8 cellular contexts compared by ENCODE assay signal in genomic region chr2:54331095-54331835, GRCh38.
DNase-seq lines count a peak whose midpoint lies in the region; ATAC-seq, FAIRE-seq and TF ChIP-seq lines count a peak whose summit lies in the region.

No MANE protein-coding gene starts in this region.

- no peak for FAIRE-seq in RCC 7860 (lab: Jason Lieb, UNC)

- ATAC-seq in GM21528 (IDR thresholded peaks at IDR 0.05; ENCODE audit: low FRiP score, unreplicated experiment) (peak; percentile 27), sciatic nerve (peak; percentile 1)

- DNase-seq in SK-N-DZ (ENCODE audit: low spot score) (peak; percentile 27), fibroblast of pulmonary artery (ENCODE audit: low read depth) (no peak), sciatic nerve (ENCODE audit: low spot score) (no peak), NCI-H1048 (lab: John Stamatoyannopoulos, UW) (no peak), RCC 7860 (ENCODE audit: low spot score) (no peak)
- DNase-seq in stimulated activated naive CD4-positive, alpha-beta T cell treated with Interleukin-2 at 50 U/mL for 16 hours (lab: John Stamatoyannopoulos, UW), result no peak

- intact Hi-C loops in sciatic nerve (cut with DNase I), result no loop called here

- H3K4me3 ChIP-seq in fibroblast of pulmonary artery (replicated peaks; ENCODE audit: low read depth, low read length), result peak overlapping the region; percentile 65

- peak overlapping the region; percentile 70 for H3K27ac ChIP-seq in 22Rv1

- TF ChIP-seq CTCF in 22Rv1 (IDR thresholded peaks at IDR 0.05) (no peak), fibroblast of pulmonary artery (IDR thresholded peaks at IDR 0.05; ENCODE audit: low read length, missing control alignments) (no peak)
